ENCODE assay signal across 8 cellular contexts in genomic region chr11:96112192-96113099, GRCh38.
DNase-seq lines count a peak whose midpoint lies in the region; ATAC-seq, FAIRE-seq and TF ChIP-seq lines count a peak whose summit lies in the region.

No MANE protein-coding gene starts in this region.

- no peak overlapping the region for H2AFZ ChIP-seq in HepG2 (ENCODE audit: low read length)

- FAIRE-seq in HepG2 (lab: Jason Lieb, UNC): no peak

- H3K27me3 ChIP-seq in HepG2 (ENCODE audit: control insufficient read depth in 1 of 2, insufficient read depth in 2 of 2, low read length in 2 of 2): no peaks in the 10 kb centered on the region

- in situ Hi-C loops in HepG2 (cut with HindIII; ENCODE audit: extremely low pct_ligation_motif_present, low pct_unique_long_range_greater_than_20kb): no loop called here

- TF ChIP-seq CTCF in HepG2 (CRISPR knock-in tag; IDR thresholded peaks at IDR 0.05): no peak

- H3K4me1 ChIP-seq in HepG2 (ENCODE audit: insufficient read depth, low read length): peaks cover 78% of the 10 kb centered on the region

- intact Hi-C loops in HepG2 (cut with micrococcal nuclease; ENCODE audit: unreplicated experiment): no loop called here

- CTCF ChIA-PET in HepG2 (lab: Yijun Ruan, JAX; ENCODE audit: low intra/inter-chr PET ratio, low total read pairs): no interaction called here

- no peak for TF ChIP-seq POLR2A in HepG2 (IDR thresholded peaks at IDR 0.05; ENCODE audit: insufficient read depth in 1 of 2, low read depth in 2 of 2, low read length in 2 of 2)

- H3K36me3 Mint-ChIP-seq in stimulated activated memory B cell treated with anti-CD40 and anti-IgM and Interleukin-4, amounts not matched to agents 10 μg/mL and 1 μg/mL and 100 μg/mL, for 72 hours: peaks cover 18% of the 10 kb centered on the region

- H3K4me2 ChIP-seq in HepG2 (ENCODE audit: low read depth, low read length): no peak overlapping the region

- WGBS in HepG2 (ENCODE audit: low lambda C conversion rate): 97% methylated on average over 5 of the region's 5 CpGs

- no TSS peak for BruUV-seq in HepG2 (replicated peaks; lab: Mats Ljungman, UMichigan)

- H3K36me3 ChIP-seq in HepG2 (replicated peaks in 1 of 2; ENCODE audit: control insufficient read depth in 1 of 2, insufficient read depth in 2 of 2, low read length in 2 of 2): peaks cover 3 to 6% of the 10 kb centered on the region in 2 experiments; a peak in 2 of 5 replicates

- ATAC-seq in HG02981 (IDR thresholded peaks at IDR 0.05; ENCODE audit: unreplicated experiment) (peak; percentile 94), HepG2 (no peak)
- peak; percentile 92 for ATAC-seq in stimulated activated memory B cell treated with anti-CD40 and anti-IgM and Interleukin-4, amounts not matched to agents 10 μg/mL and 1 μg/mL and 100 μg/mL, for 72 hours

- H3K27me3 Mint-ChIP-seq in stimulated activated memory B cell treated with anti-CD40 and anti-IgM and Interleukin-4, amounts not matched to agents 10 μg/mL and 1 μg/mL and 100 μg/mL, for 72 hours: no peaks in the 10 kb centered on the region

- H3K79me2 ChIP-seq in HepG2 (ENCODE audit: insufficient read depth, low read length): no peaks in the 10 kb centered on the region

- peak overlapping the region; percentile 73 for H3K27ac Mint-ChIP-seq in stimulated activated memory B cell treated with anti-CD40 and anti-IgM and Interleukin-4, amounts not matched to agents 10 μg/mL and 1 μg/mL and 100 μg/mL, for 72 hours

- no peak overlapping the region for H3K9ac ChIP-seq in HepG2 (ENCODE audit: insufficient read depth, low read depth, low read length)

- H3K9me3 Mint-ChIP-seq in stimulated activated memory B cell treated with anti-CD40 and anti-IgM and Interleukin-4, amounts not matched to agents 10 μg/mL and 1 μg/mL and 100 μg/mL, for 72 hours: no peaks in the 10 kb centered on the region

- H3K9me3 ChIP-seq in HepG2 (ENCODE audit: low read length): no peaks in the 10 kb centered on the region

- no peak overlapping the region for H3K4me3 ChIP-seq in HepG2 (replicated peaks in 1 of 3; ENCODE audit: insufficient read depth in 1 of 3, low read depth in 2 of 3, low read length in 3 of 3)

- H3K4me3 Mint-ChIP-seq in stimulated activated memory B cell treated with anti-CD40 and anti-IgM and Interleukin-4, amounts not matched to agents 10 μg/mL and 1 μg/mL and 100 μg/mL, for 72 hours: peak overlapping the region; percentile 46

- TF ChIP-seq EP300 in HepG2 (IDR thresholded peaks at IDR 0.05; ENCODE audit: low read depth in 2 of 2, low read length in 2 of 2): no peak
- TF ChIP-seq EP300 in HepG2 (CRISPR knock-in tag; IDR thresholded peaks at IDR 0.05; ENCODE audit: borderline replicate concordance): no peak

- peaks cover 44% of the 10 kb centered on the region for H3K4me1 Mint-ChIP-seq in stimulated activated memory B cell treated with anti-CD40 and anti-IgM and Interleukin-4, amounts not matched to agents 10 μg/mL and 1 μg/mL and 100 μg/mL, for 72 hours

- no peak for TF ChIP-seq RAD21 in HepG2 (CRISPR knock-in tag; IDR thresholded peaks at IDR 0.05)

- peak; percentile 48 for DNase-seq in activated CD4-positive, alpha-beta T cell treated with anti-CD3 and anti-CD28 coated beads for 48 hours
- DNase-seq in activated CD4-positive, alpha-beta T cell treated with anti-CD3 and anti-CD28 coated beads, Interleukin-2, amount 50 U/mL, for 1 hour: no peak
- DNase-seq in caudate nucleus (lab: John Stamatoyannopoulos, UW) (no peak), HepG2 (ENCODE audit: low spot score) (no peak), activated gamma-delta T cell treated with Interleukin-2 at 50 U/mL for 16 hours (no peak), glomerular visceral epithelial cell (ENCODE audit: extremely low spot score) (no peak)

- peak overlapping the region; percentile 37 for H3K27ac ChIP-seq in caudate nucleus (ENCODE audit: low read depth, low read length)
- H3K27ac ChIP-seq in HepG2 (ENCODE audit: extremely low read length, insufficient read depth, low read length): no peak overlapping the region

- POLR2A ChIA-PET in HepG2 (lab: Yijun Ruan, JAX): no interaction called here

- no peaks in the 10 kb centered on the region for H4K20me1 ChIP-seq in HepG2 (ENCODE audit: insufficient read depth, low read length)

TF ChIP-seq in HepG2, 621 proteins besides CTCF, POLR2A, EP300 and RAD21:
- TF ChIP-seq MAFF (IDR thresholded peaks at IDR 0.05; ENCODE audit: low read depth, low read length): no peak
